Comparison of ENCODE assay signal across 26 cellular contexts in genomic region chr1:13494712-13495111, GRCh38. TPM values are rescaled to one million over a fixed set of nuclear protein-coding genes. Genes with fewer than 3 reads are reported as not detected.
"Had no signal": no experiment of that assay in that cellular context is flagged by ENCODE, and none has a peak within 500 bp of the region (broad histone marks: within the 10 kb centered on the region; RNA-seq: fewer than 3 reads in every experiment).

No MANE protein-coding gene starts in this region.

- H3K9me3 ChIP-seq: SK-N-SH had no signal

- H3K9ac ChIP-seq: KMS-11, SK-N-SH had no signal

- FAIRE-seq: HTR-8/SVneo, K562 had no signal

- H3K4me3 Mint-ChIP-seq: IgD-negative memory B cell had no signal

- H3K4me2 ChIP-seq: KMS-11, SK-N-SH had no signal

- H3K4me3 ChIP-seq: K562 had no signal

- ATAC-seq: K562, Panc1, PC-3 had no signal

- H3K36me3 Mint-ChIP-seq: IgD-negative memory B cell had no signal

- H3K27ac Mint-ChIP-seq: IgD-negative memory B cell had no signal

- DNase-seq: MM.1S; NCI-H1092 treated with DMSO at 0.1 percent for 48 hours; NCI-H1436 treated with DMSO at 0.1 percent for 48 hours; NCI-H1694; NCI-H187 treated with DMSO at 0.1 percent for 48 hours; NCI-H2029 treated with DMSO at 0.1 percent for 48 hours; NCI-H2227 treated with DMSO at 0.1 percent for 48 hours; NCI-H524; NCI-H526 treated with DMSO at 0.1 percent for 48 hours; NCI-H774; NK-92 treated with Interleukin-12 subunit alpha and Interleukin-12 subunit beta, amount 100 ng/mL, for 24 hours; PC-3; SHP77; SK-N-SH; SW 1271 had no signal

- H3K9me3 Mint-ChIP-seq: IgD-negative memory B cell had no signal

- H3K27ac ChIP-seq: HL-60, KMS-11, RWPE1 had no signal

RNA-seq across cellular contexts. Expression of gene LRRC38, which starts 19.1 kb away (rescaled TPM):
- total RNA-seq: K562, LHCN-M2, NCI-H460, OCI-LY7, SK-MEL-5 had no signal
- polyA plus RNA-seq: IgD-negative memory B cell, K562 had no signal
